In the genomic region with DNA sequence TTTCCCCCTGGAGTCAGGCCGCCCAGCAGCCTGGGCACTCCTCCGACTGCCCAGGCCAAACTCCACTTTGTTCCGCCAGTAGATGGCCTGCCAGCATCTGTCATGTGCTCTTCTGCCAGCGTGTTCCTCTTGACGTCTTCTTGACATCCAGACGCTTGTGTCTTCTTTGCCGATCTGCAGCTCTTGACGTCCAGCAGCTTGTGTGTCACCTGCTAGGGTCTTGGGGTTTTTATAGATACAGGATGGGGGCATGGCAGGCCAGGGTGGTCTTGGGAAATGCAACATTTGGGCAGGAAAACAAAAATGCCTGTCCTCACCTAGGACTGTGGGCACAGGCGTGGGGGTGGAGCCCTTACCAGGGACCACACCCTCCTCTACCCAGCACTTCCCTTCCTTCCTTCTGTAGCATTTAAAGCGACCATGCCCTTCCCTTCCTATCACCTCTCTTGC, we compare ENCODE assay signal across 1 cellular context.
A peak's percentile ranks its signal among the peaks of the same experiment; 100 is the strongest.
TF ChIP-seq lines count a peak whose summit lies in the region.

No MANE protein-coding gene starts in this region.

TF ChIP-seq in HepG2, 621 proteins besides CTCF, POLR2A, EP300 and RAD21 (continued from another document):
- TF ChIP-seq SP1 (IDR thresholded peaks at IDR 0.05), result no peak
- no peak for TF ChIP-seq SP1 (CRISPR knock-in tag; IDR thresholded peaks at IDR 0.05)
- no peak for TF ChIP-seq ZNF430 (CRISPR knock-in tag; IDR thresholded peaks at IDR 0.05)
- 0 out of 2 replicates have a peak, but pooled peaks have one; percentile 44 for TF ChIP-seq RNF2 (conservative IDR thresholded peaks at IDR 0.05; ENCODE audit: low read depth)
- TF ChIP-seq, protein P1, sequence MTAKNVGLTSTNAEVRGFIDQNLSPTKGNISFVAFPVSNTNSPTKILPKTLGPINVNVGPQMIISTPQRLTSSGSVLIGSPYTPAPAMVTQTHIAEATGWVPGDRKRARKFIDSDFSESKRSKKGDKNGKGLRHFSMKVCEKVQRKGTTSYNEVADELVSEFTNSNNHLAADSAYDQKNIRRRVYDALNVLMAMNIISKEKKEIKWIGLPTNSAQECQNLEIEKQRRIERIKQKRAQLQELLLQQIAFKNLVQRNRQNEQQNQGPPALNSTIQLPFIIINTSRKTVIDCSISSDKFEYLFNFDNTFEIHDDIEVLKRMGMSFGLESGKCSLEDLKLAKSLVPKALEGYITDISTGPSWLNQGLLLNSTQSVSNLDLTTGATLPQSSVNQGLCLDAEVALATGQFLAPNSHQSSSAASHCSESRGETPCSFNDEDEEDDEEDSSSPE (CRISPR knock-in tag; IDR thresholded peaks at IDR 0.05), result no peak
- TF ChIP-seq HMG20A (CRISPR knock-in tag; IDR thresholded peaks at IDR 0.05; ENCODE audit: borderline replicate concordance), result no peak
- no peak for TF ChIP-seq TP53 (CRISPR knock-in tag; conservative IDR thresholded peaks at IDR 0.05)
- TF ChIP-seq ZSCAN12 (CRISPR knock-in tag; IDR thresholded peaks at IDR 0.05), result no peak
- no peak for TF ChIP-seq ZBTB1 (CRISPR knock-in tag; IDR thresholded peaks at IDR 0.05; ENCODE audit: borderline replicate concordance)
- TF ChIP-seq KLF6 (CRISPR knock-in tag; IDR thresholded peaks at IDR 0.05), result 0 out of 2 replicates have a peak, but pooled peaks have one; percentile 28
- no peak for TF ChIP-seq NFIB (CRISPR knock-in tag; IDR thresholded peaks at IDR 0.05; ENCODE audit: borderline replicate concordance)
- TF ChIP-seq FIP1L1 (IDR thresholded peaks at IDR 0.05; ENCODE audit: borderline replicate concordance, insufficient read depth, low read depth, low read length), result no peak
- TF ChIP-seq ZNF275 (CRISPR knock-in tag; IDR thresholded peaks at IDR 0.05; ENCODE audit: borderline replicate concordance), result no peak
- TF ChIP-seq ZNF761 (CRISPR knock-in tag; conservative IDR thresholded peaks at IDR 0.05), result 0 out of 2 replicates have a peak, but pooled peaks have one; percentile 24
- TF ChIP-seq, protein P2, sequence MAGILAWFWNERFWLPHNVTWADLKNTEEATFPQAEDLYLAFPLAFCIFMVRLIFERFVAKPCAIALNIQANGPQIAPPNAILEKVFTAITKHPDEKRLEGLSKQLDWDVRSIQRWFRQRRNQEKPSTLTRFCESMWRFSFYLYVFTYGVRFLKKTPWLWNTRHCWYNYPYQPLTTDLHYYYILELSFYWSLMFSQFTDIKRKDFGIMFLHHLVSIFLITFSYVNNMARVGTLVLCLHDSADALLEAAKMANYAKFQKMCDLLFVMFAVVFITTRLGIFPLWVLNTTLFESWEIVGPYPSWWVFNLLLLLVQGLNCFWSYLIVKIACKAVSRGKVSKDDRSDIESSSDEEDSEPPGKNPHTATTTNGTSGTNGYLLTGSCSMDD (CRISPR knock-in tag; IDR thresholded peaks at IDR 0.05), result no peak
- peak; percentile 62; the same call in 1 of the 2 replicates for TF ChIP-seq KDM2A (CRISPR knock-in tag; IDR thresholded peaks at IDR 0.05; ENCODE audit: borderline replicate concordance, low read depth)
- TF ChIP-seq HNF1B (CRISPR knock-in tag; IDR thresholded peaks at IDR 0.05), result peak; percentile 49; the same call in 1 of the 2 replicates
- TF ChIP-seq ATF7 (IDR thresholded peaks at IDR 0.05), result no peak
- 0 out of 2 replicates have a peak, but pooled peaks have one; percentile 41 for TF ChIP-seq ATF7 (CRISPR knock-in tag; IDR thresholded peaks at IDR 0.05)
- TF ChIP-seq ZGPAT (CRISPR knock-in tag; IDR thresholded peaks at IDR 0.05), result no peak
- TF ChIP-seq RFX3 (CRISPR knock-in tag; IDR thresholded peaks at IDR 0.05), result no peak
- TF ChIP-seq ZSCAN20 (CRISPR knock-in tag; IDR thresholded peaks at IDR 0.05; ENCODE audit: borderline replicate concordance), result no peak
- TF ChIP-seq FOXA1 (IDR thresholded peaks at IDR 0.05), result no peak
- no peak for TF ChIP-seq FOXA1 (CRISPR knock-in tag; IDR thresholded peaks at IDR 0.05)
- TF ChIP-seq ZFP36L1 (CRISPR knock-in tag; IDR thresholded peaks at IDR 0.05), result no peak
- TF ChIP-seq ESRRA (CRISPR knock-in tag; IDR thresholded peaks at IDR 0.05; ENCODE audit: low read depth), result no peak
- TF ChIP-seq PRDM10 (CRISPR knock-in tag; IDR thresholded peaks at IDR 0.05; ENCODE audit: low read depth), result no peak
- TF ChIP-seq ZNF383 (CRISPR knock-in tag; IDR thresholded peaks at IDR 0.05; ENCODE audit: borderline replicate concordance), result 0 out of 2 replicates have a peak, but pooled peaks have one; percentile 58
- TF ChIP-seq PHF20 (CRISPR knock-in tag; IDR thresholded peaks at IDR 0.05), result no peak
- TF ChIP-seq ZNF12 (CRISPR knock-in tag; IDR thresholded peaks at IDR 0.05), result peak; percentile 12; the same call in 1 of the 2 replicates
- no peak for TF ChIP-seq FOXP4 (CRISPR knock-in tag; IDR thresholded peaks at IDR 0.05)
- TF ChIP-seq SOX5 (CRISPR knock-in tag; IDR thresholded peaks at IDR 0.05; ENCODE audit: borderline replicate concordance), result 0 out of 2 replicates have a peak, but pooled peaks have one; percentile 28
- TF ChIP-seq, protein P3, sequence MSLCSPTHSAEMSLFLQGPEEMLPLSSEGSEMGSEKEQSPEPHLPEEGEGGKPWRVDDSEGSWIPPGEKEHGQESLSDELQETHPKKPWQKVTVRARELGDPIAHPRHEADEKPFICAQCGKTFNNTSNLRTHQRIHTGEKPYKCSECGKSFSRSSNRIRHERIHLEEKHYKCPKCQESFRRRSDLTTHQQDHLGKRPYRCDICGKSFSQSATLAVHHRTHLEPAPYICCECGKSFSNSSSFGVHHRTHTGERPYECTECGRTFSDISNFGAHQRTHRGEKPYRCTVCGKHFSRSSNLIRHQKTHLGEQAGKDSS (CRISPR knock-in tag; IDR thresholded peaks at IDR 0.05; ENCODE audit: borderline replicate concordance, low read depth), result peak; percentile 75; the same call in 1 of the 2 replicates
- TF ChIP-seq FOSL2 (CRISPR knock-in tag; IDR thresholded peaks at IDR 0.05), result peak; percentile 68
- no peak for TF ChIP-seq HMGXB3 (CRISPR knock-in tag; IDR thresholded peaks at IDR 0.05; ENCODE audit: borderline replicate concordance)
